In the genomic region with DNA sequence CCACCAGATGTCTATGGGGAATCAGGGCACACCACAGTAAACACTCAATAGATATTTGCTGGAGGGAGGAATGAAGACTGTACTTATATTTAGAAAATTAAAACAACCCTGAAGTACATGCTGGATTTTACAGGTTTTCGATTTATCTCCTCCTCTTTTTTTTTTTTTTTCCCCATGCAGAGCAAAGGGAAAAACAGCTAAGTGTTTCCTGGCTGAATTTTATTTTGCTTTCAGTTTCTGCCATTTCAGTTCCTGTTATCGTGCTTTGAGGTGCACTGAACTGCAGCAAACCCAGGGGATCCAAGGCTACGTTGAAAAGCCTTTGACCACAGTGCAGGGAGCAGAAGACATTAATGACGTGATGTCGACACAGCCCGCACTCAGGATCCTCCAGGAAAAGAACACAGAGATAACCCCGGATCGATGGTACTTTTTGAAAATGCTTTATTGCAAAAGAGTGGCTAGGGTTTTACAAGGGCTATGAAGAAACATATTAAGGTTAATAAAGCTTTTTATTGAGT, we compare ENCODE assay signal across 1 cellular context.
TF ChIP-seq lines count a peak whose summit lies in the region.

No MANE protein-coding gene starts in this region.

TF ChIP-seq in WTC11, 78 proteins besides CTCF, POLR2A, EP300 and RAD21 (continued from another document):
- TF ChIP-seq, protein P1, sequence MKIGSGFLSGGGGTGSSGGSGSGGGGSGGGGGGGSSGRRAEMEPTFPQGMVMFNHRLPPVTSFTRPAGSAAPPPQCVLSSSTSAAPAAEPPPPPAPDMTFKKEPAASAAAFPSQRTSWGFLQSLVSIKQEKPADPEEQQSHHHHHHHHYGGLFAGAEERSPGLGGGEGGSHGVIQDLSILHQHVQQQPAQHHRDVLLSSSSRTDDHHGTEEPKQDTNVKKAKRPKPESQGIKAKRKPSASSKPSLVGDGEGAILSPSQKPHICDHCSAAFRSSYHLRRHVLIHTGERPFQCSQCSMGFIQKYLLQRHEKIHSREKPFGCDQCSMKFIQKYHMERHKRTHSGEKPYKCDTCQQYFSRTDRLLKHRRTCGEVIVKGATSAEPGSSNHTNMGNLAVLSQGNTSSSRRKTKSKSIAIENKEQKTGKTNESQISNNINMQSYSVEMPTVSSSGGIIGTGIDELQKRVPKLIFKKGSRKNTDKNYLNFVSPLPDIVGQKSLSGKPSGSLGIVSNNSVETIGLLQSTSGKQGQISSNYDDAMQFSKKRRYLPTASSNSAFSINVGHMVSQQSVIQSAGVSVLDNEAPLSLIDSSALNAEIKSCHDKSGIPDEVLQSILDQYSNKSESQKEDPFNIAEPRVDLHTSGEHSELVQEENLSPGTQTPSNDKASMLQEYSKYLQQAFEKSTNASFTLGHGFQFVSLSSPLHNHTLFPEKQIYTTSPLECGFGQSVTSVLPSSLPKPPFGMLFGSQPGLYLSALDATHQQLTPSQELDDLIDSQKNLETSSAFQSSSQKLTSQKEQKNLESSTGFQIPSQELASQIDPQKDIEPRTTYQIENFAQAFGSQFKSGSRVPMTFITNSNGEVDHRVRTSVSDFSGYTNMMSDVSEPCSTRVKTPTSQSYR (CRISPR knock-in tag; IDR thresholded peaks at IDR 0.05): no peak
TF ChIP-seq in WTC11: peak in this region for 0.
